In genomic region chr6:156622185-156622584, GRCh38 we compare ENCODE assay signal across 1 cellular context.
TF ChIP-seq lines count a peak whose summit lies in the region.

No MANE protein-coding gene starts in this region.

TF ChIP-seq in GM23338, 12 proteins besides CTCF, POLR2A, EP300 and RAD21 (continued from another document):
- TF ChIP-seq POLR2AphosphoS5 (IDR thresholded peaks at IDR 0.05; ENCODE audit: low read depth) (no peak), ZNF114 (CRISPR knock-in tag; IDR thresholded peaks at IDR 0.05) (no peak), EZH2 (IDR thresholded peaks at IDR 0.05; ENCODE audit: low read depth, unreplicated experiment) (no peak), STAT1 (IDR thresholded peaks at IDR 0.05; ENCODE audit: unreplicated experiment) (no peak), ZNF331 (CRISPR knock-in tag; IDR thresholded peaks at IDR 0.05; ENCODE audit: low read depth) (no peak)
